Comparison of ENCODE assay signal across 8 cellular contexts in the genomic region with DNA sequence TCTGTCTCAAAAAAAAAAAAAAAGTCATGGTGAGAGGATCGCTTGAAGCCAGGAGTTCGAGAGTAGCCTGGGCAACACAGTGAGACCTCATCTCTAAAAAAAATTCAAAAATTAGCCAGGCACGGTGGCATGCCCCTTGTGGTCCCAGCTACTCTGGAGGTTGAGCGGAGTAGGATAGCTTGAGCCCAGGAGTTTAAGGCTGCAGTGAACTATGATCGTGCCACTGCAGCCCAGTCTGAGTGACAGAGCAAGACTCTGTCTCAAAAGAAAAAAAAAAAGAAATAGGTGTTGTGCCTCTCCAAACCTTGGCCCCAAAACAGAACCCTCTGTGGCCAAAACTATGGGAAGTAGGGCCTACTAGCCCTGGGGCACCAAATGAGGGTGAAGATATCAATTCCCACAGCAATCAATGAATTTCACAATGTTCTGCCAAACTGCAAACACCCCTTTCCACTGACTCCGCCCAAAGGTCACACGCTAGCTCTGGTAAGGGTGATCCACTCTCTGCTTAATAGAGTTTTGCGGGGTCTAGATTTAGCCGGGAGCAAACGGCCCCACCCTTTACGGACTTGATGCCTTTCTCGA. TPM values are rescaled to one million over a fixed set of nuclear protein-coding genes. Genes with fewer than 3 reads are reported as not detected.
DNase-seq lines count a peak whose midpoint lies in the region; ATAC-seq and TF ChIP-seq lines count a peak whose summit lies in the region.

No MANE protein-coding gene starts in this region.

- H3K4me1 ChIP-seq in HUES48 (ENCODE audit: control insufficient read depth, insufficient read depth, low read length) (peaks cover 3% of the 10 kb centered on the region; the same call in 1 of the 2 replicates), breast epithelium (no peaks in the 10 kb centered on the region), mononuclear cell (ENCODE audit: insufficient read depth, low read length) (peaks cover 49% of the 10 kb centered on the region)

- H3K27me3 ChIP-seq in HUES48 (ENCODE audit: control insufficient read depth, insufficient read depth, low read length) = no peaks in the 10 kb centered on the region
- no peaks in the 10 kb centered on the region for H3K27me3 ChIP-seq in breast epithelium
- no peaks in the 10 kb centered on the region for H3K27me3 ChIP-seq in mononuclear cell (ENCODE audit: insufficient read depth, low read length)

- H3K36me3 ChIP-seq in HUES48 (ENCODE audit: control insufficient read depth, insufficient read depth, low read length) = no peaks in the 10 kb centered on the region
- H3K36me3 ChIP-seq in breast epithelium = no peaks in the 10 kb centered on the region

- H3K9ac ChIP-seq in HUES48 (ENCODE audit: low read depth, low read length) = no peak overlapping the region

- intact Hi-C loops in breast epithelium (cut with DNase I; ENCODE audit: low total_unique reads) = no loop called here

- H3K9me3 ChIP-seq in HUES48 (ENCODE audit: control insufficient read depth, insufficient read depth, low read length) = no peaks in the 10 kb centered on the region
- no peaks in the 10 kb centered on the region for H3K9me3 ChIP-seq in breast epithelium
- H3K9me3 ChIP-seq in mononuclear cell (ENCODE audit: low read depth, low read length) = no peaks in the 10 kb centered on the region

- H3K27ac ChIP-seq in 22Rv1 = peak overlapping the region; percentile 91
- no peak overlapping the region for H3K27ac ChIP-seq in HUES48 (ENCODE audit: low read depth, low read length)
- H3K27ac ChIP-seq in breast epithelium = peak overlapping the region; percentile 83 to 89

- H3K4me3 ChIP-seq in HUES48 (ENCODE audit: low read depth, low read length) (peak overlapping the region; percentile 78), breast epithelium (peak overlapping the region; percentile 58 to 86 (median 75)), mononuclear cell (ENCODE audit: low read length) (peak overlapping the region; percentile 58)

- DNase-seq in breast epithelium (ENCODE audit: low spot score in 2 of 2) (no peak), OCI-M1 (lab: John Stamatoyannopoulos, UW) (no peak)

- no peak for TF ChIP-seq CTCF in 22Rv1 (IDR thresholded peaks at IDR 0.05)
- TF ChIP-seq CTCF in breast epithelium (IDR thresholded peaks at IDR 0.05) = no peak

- ATAC-seq in GM18867 (IDR thresholded peaks at IDR 0.05; ENCODE audit: unreplicated experiment) (no peak), GM18870 (IDR thresholded peaks at IDR 0.05; ENCODE audit: unreplicated experiment) (no peak), HG02610 (IDR thresholded peaks at IDR 0.05; ENCODE audit: unreplicated experiment) (no peak)

- TF ChIP-seq POLR2A in breast epithelium (IDR thresholded peaks at IDR 0.05) = no peak

RNA-seq across cellular contexts. Expression of a gene that starts 16.9 kb away (rescaled TPM):
- total RNA-seq in breast epithelium = 1 to 10 TPM in 2 of 3 donors, not detected in 1; 1.9 to 2.6 TPM
- not detected for total RNA-seq in mononuclear cell

RNA-seq across cellular contexts. Expression of a gene that starts 32.1 kb away (rescaled TPM):
- total RNA-seq in breast epithelium (1 to 10 TPM; 1.4 to 2.9 (median 2.0) TPM), mononuclear cell (1.7 TPM)

RNA-seq across cellular contexts. Expression of a gene that starts 33.8 kb away (rescaled TPM):
- total RNA-seq in breast epithelium = 100 to 1,000 TPM in 1 of 3 donors, 10 to 100 TPM in 2; 58.7 to 128 (median 63.7) TPM
- 23.5 TPM for total RNA-seq in mononuclear cell
